ENCODE assay signal across 16 cellular contexts in genomic region chr13:97249797-97250495, GRCh38. TPM values are rescaled to one million over a fixed set of nuclear protein-coding genes. Genes with fewer than 3 reads are reported as not detected.
A peak's percentile ranks its signal among the peaks of the same experiment; 100 is the strongest.
DNase-seq lines count a peak whose midpoint lies in the region; ATAC-seq, FAIRE-seq and TF ChIP-seq lines count a peak whose summit lies in the region.
"Had no signal": no experiment of that assay in that cellular context is flagged by ENCODE, and none has a peak within 500 bp of the region (broad histone marks: within the 10 kb centered on the region; RNA-seq: fewer than 3 reads in every experiment).

No MANE protein-coding gene starts in this region.

- TF ChIP-seq CTCF in RWPE2 (IDR thresholded peaks at IDR 0.05; ENCODE audit: poor library complexity, severe bottlenecking) = no peak

- no peaks in the 10 kb centered on the region for H3K9me3 ChIP-seq in RWPE2 (ENCODE audit: severe bottlenecking)
- H3K9me3 ChIP-seq: Caco-2, neutrophil, testis had no signal

- ATAC-seq in RWPE2 (ENCODE audit: low read depth) (no peak), GM21576 (IDR thresholded peaks at IDR 0.05; ENCODE audit: unreplicated experiment) (no peak)

- DNase-seq in RWPE2 (ENCODE audit: low spot score) (no peak), medulla oblongata (ENCODE audit: extremely low spot score) (peak; percentile 58), NCI-H2227 treated with DMSO at 0.1 percent for 48 hours (lab: John Stamatoyannopoulos, UW) (no peak), T-helper 1 cell (no peak)
- DNase-seq in central memory CD4-positive, alpha-beta T cell = no peak
- DNase-seq: activated CD4-positive, alpha-beta T cell treated with anti-CD3 and anti-CD28 coated beads for 1 hour; activated naive CD4-positive, alpha-beta T cell treated with Interleukin-2 at 50 U/mL for 16 hours; Caco-2; effector CD8-positive, alpha-beta T cell; NCI-H446; stimulated activated CD4-positive, alpha-beta T cell treated with anti-CD3 and anti-CD28 coated beads, Interleukin-2, amount 100 ng/mL, for 48 hours; testis had no signal

- FAIRE-seq in endometrium (lab: Jason Lieb, UNC) = peak; percentile 26

- peaks cover 5% of the 10 kb centered on the region; the same call in 1 of the 2 replicates for H3K36me3 ChIP-seq in RWPE2 (ENCODE audit: low read depth)
- H3K36me3 ChIP-seq: neutrophil had no signal

- H3K4me1 ChIP-seq in RWPE2 (ENCODE audit: insufficient read depth, poor library complexity, severe bottlenecking) = peaks cover 39% of the 10 kb centered on the region

- no peak overlapping the region for H3K4me3 ChIP-seq in RWPE2 (ENCODE audit: severe bottlenecking)
- H3K4me3 ChIP-seq: testis had no signal

- H3K27me3 ChIP-seq in RWPE2 (ENCODE audit: insufficient read depth, poor library complexity, severe bottlenecking) = no peaks in the 10 kb centered on the region
- H3K27me3 ChIP-seq: testis had no signal

- peak overlapping the region; percentile 9 for H3K27ac ChIP-seq in RWPE2 (ENCODE audit: poor library complexity, severe bottlenecking)
- peak overlapping the region; percentile 57 for H3K27ac ChIP-seq in temporal lobe (ENCODE audit: low read depth, low read length)
- H3K27ac ChIP-seq: neutrophil had no signal

RNA-seq across cellular contexts. Expression of gene MBNL2, which starts 27.8 kb away (rescaled TPM):
- total RNA-seq in temporal lobe = 19.2 TPM
